30 cellular contexts compared by ENCODE assay signal in the genomic region with DNA sequence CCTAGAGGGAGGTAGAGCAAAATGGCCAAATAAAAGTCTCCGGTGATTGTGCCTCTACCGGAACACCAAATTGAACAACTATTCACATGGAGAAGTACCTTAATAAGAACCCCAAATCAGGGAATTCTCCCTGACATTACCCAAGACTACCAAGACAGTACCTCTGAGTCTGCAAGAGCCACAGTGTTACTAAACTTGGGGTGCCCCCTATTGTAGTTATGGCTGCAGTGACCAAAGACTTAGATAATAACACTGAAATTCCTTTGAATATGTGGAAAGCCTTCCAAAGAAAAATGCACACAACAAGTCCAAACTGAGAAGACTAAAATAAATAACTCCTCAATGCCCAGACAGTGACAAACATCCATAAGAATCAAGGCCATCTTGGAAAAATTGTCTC.
"Had no signal": no experiment of that assay in that cellular context is flagged by ENCODE, and none has a peak within 500 bp of the region (broad histone marks: within the 10 kb centered on the region; RNA-seq: fewer than 3 reads in every experiment).

No MANE protein-coding gene starts in this region.

- H3K4me3 ChIP-seq: colonic mucosa, coronary artery, dorsolateral prefrontal cortex, esophagus muscularis mucosa, esophagus squamous epithelium, gastrocnemius medialis, gastroesophageal sphincter, heart left ventricle, heart right ventricle, hepatocyte had no signal

- H3K4me2 ChIP-seq: hepatocyte had no signal

- H3K27ac ChIP-seq: colonic mucosa, coronary artery, dorsolateral prefrontal cortex, epithelial cell of prostate, esophagus muscularis mucosa, esophagus squamous epithelium, foreskin keratinocyte, gastrocnemius medialis, gastroesophageal sphincter, heart left ventricle, heart right ventricle, hepatocyte had no signal

- H3K4me3 Mint-ChIP-seq: dendritic cell treated with granulocyte-macrophage colony-stimulating factor and Interleukin-4, amounts not matched to agents 40 ng/mL and 50 ng/mL, for 4 days; effector memory CD8-positive, alpha-beta T cell; endodermal cell had no signal

- H3K79me2 ChIP-seq: hepatocyte had no signal

- H3K27ac Mint-ChIP-seq: dendritic cell treated with granulocyte-macrophage colony-stimulating factor and Interleukin-4, amounts not matched to agents 40 ng/mL and 50 ng/mL, for 4 days; effector memory CD8-positive, alpha-beta T cell; endodermal cell had no signal

- H3K27me3 ChIP-seq: colonic mucosa, dorsolateral prefrontal cortex, esophagus muscularis mucosa, esophagus squamous epithelium, foreskin keratinocyte, gastrocnemius medialis, gastroesophageal sphincter, heart left ventricle, heart right ventricle, hepatocyte had no signal

- DNase-seq: colonic mucosa; cortex of kidney; dermis blood vessel endothelial cell; dorsolateral prefrontal cortex; effector CD4-positive, alpha-beta T cell; effector CD8-positive, alpha-beta T cell; effector memory CD4-positive, alpha-beta T cell; effector memory CD8-positive, alpha-beta T cell; endodermal cell; erythroblast; esophagus squamous epithelium; foreskin fibroblast; foreskin keratinocyte; foreskin melanocyte; gastrocnemius medialis; glutamatergic neuron; head of caudate nucleus; heart left ventricle; heart right ventricle had no signal

- H3K9me3 ChIP-seq: colonic mucosa, esophagus muscularis mucosa, gastrocnemius medialis had no signal

- H3K4me1 Mint-ChIP-seq: endodermal cell had no signal

- H2AFZ ChIP-seq: hepatocyte had no signal

- H3K36me3 ChIP-seq: colonic mucosa, esophagus muscularis mucosa, esophagus squamous epithelium, gastrocnemius medialis, gastroesophageal sphincter, heart left ventricle, heart right ventricle had no signal

- ATAC-seq: effector memory CD8-positive, alpha-beta T cell; esophagus mucosa; foreskin keratinocyte; gastrocnemius medialis; gastroesophageal sphincter; heart left ventricle; heart right ventricle had no signal

- H3K27me3 Mint-ChIP-seq: dendritic cell treated with granulocyte-macrophage colony-stimulating factor and Interleukin-4, amounts not matched to agents 40 ng/mL and 50 ng/mL, for 4 days; effector memory CD8-positive, alpha-beta T cell had no signal

- H3K4me1 ChIP-seq: colonic mucosa, esophagus muscularis mucosa, esophagus squamous epithelium, foreskin keratinocyte, gastrocnemius medialis, gastroesophageal sphincter, heart left ventricle, heart right ventricle had no signal

- FAIRE-seq: colon, endometrium, endothelial cell of umbilical vein, frontal cortex had no signal
